Comparison of ENCODE assay signal across 1 cellular context in the genomic region with DNA sequence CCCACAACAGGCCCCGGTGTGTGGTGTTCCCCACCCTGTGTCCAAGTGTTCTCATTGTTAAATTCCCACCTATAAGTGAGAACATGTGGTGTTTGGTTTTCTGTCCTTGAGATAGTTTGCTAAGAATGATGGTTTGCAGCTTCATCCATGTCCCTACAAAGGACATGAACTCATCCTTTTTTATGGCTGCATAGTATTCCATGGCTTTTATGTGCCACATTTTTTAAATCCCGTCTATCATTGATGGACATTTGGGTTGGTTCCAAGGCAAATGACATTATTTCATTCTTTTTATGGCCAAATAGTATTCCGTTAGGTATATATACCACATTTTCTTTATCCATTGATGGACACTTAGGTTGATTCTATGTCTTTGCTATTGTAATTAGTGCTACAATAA.
A peak's percentile ranks its signal among the peaks of the same experiment; 100 is the strongest.
TF ChIP-seq lines count a peak whose summit lies in the region.

No MANE protein-coding gene starts in this region.

TF ChIP-seq in HEK293, 187 proteins besides CTCF, POLR2A, EP300 and RAD21 (continued from another document):
- peak; percentile 94 for TF ChIP-seq ZNF146 (tag by site-specific recombination; IDR thresholded peaks at IDR 0.05)
